Comparison of ENCODE assay signal across 1 cellular context in the genomic region with DNA sequence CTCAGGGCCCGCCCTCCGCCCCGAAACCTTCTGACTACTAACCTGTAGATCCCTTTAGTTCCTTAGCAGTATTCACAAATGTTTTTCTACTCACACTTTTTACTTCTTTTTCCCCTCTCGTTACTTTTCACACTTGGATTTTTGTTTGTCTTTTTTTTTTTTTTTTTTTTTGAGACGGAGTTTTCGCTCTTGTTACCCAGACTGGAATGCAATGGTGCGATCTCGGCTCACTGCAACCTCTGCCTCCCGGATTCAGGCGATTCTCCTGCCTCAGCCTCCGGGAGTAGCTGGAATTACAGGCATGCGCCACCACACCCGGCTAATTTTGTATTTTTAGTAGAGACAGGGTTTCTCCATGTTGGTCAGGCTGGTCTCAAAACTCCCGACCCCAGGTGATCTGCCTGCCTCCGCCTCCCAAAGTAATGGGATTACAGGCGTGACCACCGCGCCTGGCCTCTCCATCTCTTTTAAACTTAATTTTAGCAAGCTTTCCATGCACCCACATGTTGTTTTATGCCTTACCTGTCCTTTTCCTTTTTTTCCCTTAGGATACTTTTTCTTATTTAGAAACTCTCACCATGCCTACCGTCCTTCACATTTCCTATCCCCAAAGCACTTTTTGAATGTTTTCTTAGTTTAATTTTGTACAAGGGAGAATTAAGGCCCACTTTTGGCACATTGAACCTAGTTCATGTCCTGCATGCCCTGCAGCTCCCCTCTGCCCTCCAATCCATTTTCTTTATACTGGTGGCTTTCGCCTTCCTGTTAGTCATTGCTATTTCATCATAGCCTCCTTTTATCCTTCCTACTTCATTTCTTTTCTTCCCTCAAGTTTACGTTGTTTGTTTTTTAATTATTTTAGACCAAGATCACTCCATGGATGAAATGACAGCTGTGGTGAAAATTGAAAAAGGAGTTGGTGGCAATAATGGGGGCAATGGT.
TF ChIP-seq lines count a peak whose summit lies in the region.

No MANE protein-coding gene starts in this region.

TF ChIP-seq in liver, 16 proteins besides CTCF, POLR2A, EP300 and RAD21 (continued from another document):
- no peak for TF ChIP-seq MAX (IDR thresholded peaks at IDR 0.05)
- TF ChIP-seq ZBTB33 (IDR thresholded peaks at IDR 0.05) = no peak
- TF ChIP-seq RXRA (IDR thresholded peaks at IDR 0.05) = no peak
- TF ChIP-seq NR2F2 (IDR thresholded peaks at IDR 0.05) = no peak
- no peak for TF ChIP-seq HNF4G (IDR thresholded peaks at IDR 0.05)
- peak; percentile 27 for TF ChIP-seq REST (IDR thresholded peaks at IDR 0.05)
- TF ChIP-seq FOXA2 (IDR thresholded peaks at IDR 0.05) = no peak
- TF ChIP-seq HNF4A (conservative IDR thresholded peaks at IDR 0.05) = peak; percentile 12 to 51
TF ChIP-seq in liver: peak in this region for 4.
